In the genomic region with DNA sequence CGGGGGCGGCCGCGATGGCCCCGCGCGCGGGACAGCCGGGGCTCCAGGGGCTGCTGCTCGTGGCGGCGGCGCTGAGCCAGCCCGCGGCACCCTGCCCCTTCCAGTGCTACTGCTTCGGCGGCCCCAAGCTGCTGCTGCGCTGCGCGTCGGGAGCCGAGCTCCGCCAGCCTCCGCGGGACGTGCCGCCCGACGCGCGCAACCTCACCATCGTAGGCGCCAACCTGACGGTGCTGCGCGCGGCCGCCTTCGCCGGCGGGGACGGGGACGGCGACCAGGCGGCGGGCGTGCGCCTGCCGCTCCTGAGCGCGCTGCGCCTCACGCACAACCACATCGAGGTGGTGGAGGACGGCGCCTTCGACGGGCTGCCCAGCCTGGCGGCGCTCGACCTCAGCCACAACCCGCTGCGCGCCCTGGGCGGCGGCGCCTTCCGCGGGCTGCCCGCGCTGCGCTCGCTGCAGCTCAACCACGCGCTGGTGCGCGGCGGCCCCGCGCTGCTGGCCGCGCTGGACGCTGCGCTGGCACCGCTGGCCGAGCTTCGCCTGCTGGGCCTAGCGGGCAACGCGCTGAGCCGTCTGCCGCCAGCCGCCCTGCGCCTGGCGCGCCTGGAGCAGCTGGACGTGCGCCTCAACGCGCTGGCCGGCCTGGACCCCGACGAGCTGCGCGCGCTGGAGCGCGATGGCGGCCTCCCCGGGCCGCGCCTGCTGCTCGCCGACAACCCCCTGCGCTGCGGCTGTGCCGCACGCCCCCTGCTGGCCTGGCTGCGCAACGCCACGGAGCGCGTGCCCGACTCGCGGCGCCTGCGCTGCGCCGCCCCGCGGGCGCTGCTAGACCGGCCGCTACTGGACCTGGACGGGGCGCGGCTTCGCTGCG, we compare ENCODE assay signal across 8 cellular contexts. TPM values are rescaled to one million over a fixed set of nuclear protein-coding genes. Genes with fewer than 3 reads are reported as not detected.
DNase-seq lines count a peak whose midpoint lies in the region; ATAC-seq and TF ChIP-seq lines count a peak whose summit lies in the region.

No MANE protein-coding gene starts in this region.

- ATAC-seq in GM19035 (IDR thresholded peaks at IDR 0.05; ENCODE audit: unreplicated experiment) (peak; percentile 89), HG03354 (IDR thresholded peaks at IDR 0.05; ENCODE audit: poor library complexity, severe bottlenecking, unreplicated experiment) (peak; percentile 89)
- peak; percentile 97 for ATAC-seq in activated CD8-positive, alpha-beta memory T cell treated with anti-CD3 and anti-CD28 coated beads, Interleukin-2, amount 10 ng/mL, durations not matched to agents 7 days and 5 days

- DNase-seq in AG09309 (ENCODE audit: low read depth) = peak; percentile 18
- DNase-seq in NCI-H526 (lab: John Stamatoyannopoulos, UW) = peak; percentile 19 to 92
- peak; percentile 88 for DNase-seq in activated CD8-positive, alpha-beta memory T cell treated with anti-CD3 and anti-CD28 coated beads, Interleukin-2, amount 10 ng/mL, durations not matched to agents 7 days and 5 days
- DNase-seq in endothelial cell (ENCODE audit: low spot score) = peak; percentile 98
- peak; percentile 83 to 97 for DNase-seq in mesothelial cell of epicardium (ENCODE audit: low spot score in 2 of 2, unreplicated experiment in 2 of 2)
- peak; percentile 87 for DNase-seq in stimulated activated CD8-positive, alpha-beta memory T cell treated with anti-CD3 and anti-CD28 coated beads, Interleukin-15, amount 100 ng/mL, for 24 hours (ENCODE audit: low read depth)

- H3K27me3 Mint-ChIP-seq in activated CD8-positive, alpha-beta memory T cell treated with anti-CD3 and anti-CD28 coated beads, Interleukin-2, amount 10 ng/mL, durations not matched to agents 7 days and 5 days = peaks cover 71% of the 10 kb centered on the region
- H3K27me3 Mint-ChIP-seq in endothelial cell (ENCODE audit: unreplicated experiment) = peaks cover 23% of the 10 kb centered on the region
- peaks cover 84% of the 10 kb centered on the region for H3K27me3 Mint-ChIP-seq in mesothelial cell of epicardium (ENCODE audit: low read depth)

- peak overlapping the region; percentile 49 for H3K4me3 ChIP-seq in AG09309 (ENCODE audit: control insufficient read depth, low read depth, low read length)

- H3K9me3 Mint-ChIP-seq in activated CD8-positive, alpha-beta memory T cell treated with anti-CD3 and anti-CD28 coated beads, Interleukin-2, amount 10 ng/mL, durations not matched to agents 7 days and 5 days (ENCODE audit: low read depth) = no peaks in the 10 kb centered on the region
- no peaks in the 10 kb centered on the region for H3K9me3 Mint-ChIP-seq in endothelial cell (ENCODE audit: unreplicated experiment)
- no peaks in the 10 kb centered on the region for H3K9me3 Mint-ChIP-seq in mesothelial cell of epicardium

- H3K4me3 Mint-ChIP-seq in activated CD8-positive, alpha-beta memory T cell treated with anti-CD3 and anti-CD28 coated beads, Interleukin-2, amount 10 ng/mL, durations not matched to agents 7 days and 5 days = peak overlapping the region; percentile 63
- H3K4me3 Mint-ChIP-seq in endothelial cell (ENCODE audit: unreplicated experiment) (no peak overlapping the region), mesothelial cell of epicardium (peak overlapping the region; percentile 50)

- no peaks in the 10 kb centered on the region for H3K36me3 Mint-ChIP-seq in activated CD8-positive, alpha-beta memory T cell treated with anti-CD3 and anti-CD28 coated beads, Interleukin-2, amount 10 ng/mL, durations not matched to agents 7 days and 5 days
- peaks cover 4% of the 10 kb centered on the region for H3K36me3 Mint-ChIP-seq in endothelial cell (ENCODE audit: low read depth, unreplicated experiment)
- no peaks in the 10 kb centered on the region for H3K36me3 Mint-ChIP-seq in mesothelial cell of epicardium

- no peak overlapping the region for H3K27ac Mint-ChIP-seq in activated CD8-positive, alpha-beta memory T cell treated with anti-CD3 and anti-CD28 coated beads, Interleukin-2, amount 10 ng/mL, durations not matched to agents 7 days and 5 days
- H3K27ac Mint-ChIP-seq in endothelial cell (ENCODE audit: unreplicated experiment) (no peak overlapping the region), mesothelial cell of epicardium (no peak overlapping the region)

- CTCF ChIA-PET in activated CD8-positive, alpha-beta memory T cell treated with anti-CD3 and anti-CD28 coated beads, Interleukin-2, amount 10 ng/mL, durations not matched to agents 7 days and 5 days (lab: Charles Lee) = interaction anchor here (0.8 to 17.1 kb wide), 41 partner anchors 10 to 539 kb away, joined by 3 to 572 read pairs (median 5); a partner anchor contains a TSS

- peak; percentile 50 for TF ChIP-seq CTCF in AG09309 (IDR thresholded peaks at IDR 0.05; ENCODE audit: control insufficient read depth, insufficient read depth, low read depth, low read length, missing control alignments)
- peak; percentile 99 for TF ChIP-seq CTCF in endothelial cell (IDR thresholded peaks at IDR 0.05; ENCODE audit: unreplicated experiment)
- peak; percentile 80 for TF ChIP-seq CTCF in mesothelial cell of epicardium (IDR thresholded peaks at IDR 0.05; ENCODE audit: unreplicated experiment)

- peaks cover 9% of the 10 kb centered on the region for H3K4me1 Mint-ChIP-seq in activated CD8-positive, alpha-beta memory T cell treated with anti-CD3 and anti-CD28 coated beads, Interleukin-2, amount 10 ng/mL, durations not matched to agents 7 days and 5 days
- peaks cover 17% of the 10 kb centered on the region for H3K4me1 Mint-ChIP-seq in endothelial cell (ENCODE audit: unreplicated experiment)
- peaks cover 6% of the 10 kb centered on the region for H3K4me1 Mint-ChIP-seq in mesothelial cell of epicardium

RNA-seq across cellular contexts. Expression of a gene that starts 0.7 kb away (rescaled TPM):
- total RNA-seq in activated CD8-positive, alpha-beta memory T cell treated with anti-CD3 and anti-CD28 coated beads, Interleukin-2, amount 10 ng/mL, durations not matched to agents 7 days and 5 days = under 1 TPM; 0.07 to 0.15 TPM
- total RNA-seq in endothelial cell (ENCODE audit: unreplicated experiment) (7.0 TPM), mesothelial cell of epicardium (0.07 to 0.11 TPM (median 0.11 TPM) in 3 replicates)

Comparison
In these comparisons a context has a peak if more than half of its experiments do, and no peak if none do; other contexts are left out.
1. Peak in every context shown above with its lines: DNase-seq, ATAC-seq and H3K4me3 ChIP-seq.
2. DNase-seq: peak in every context shown above with its lines; median percentile 98 in endothelial cell; 90 in mesothelial cell of epicardium; 88 in activated CD8-positive, alpha-beta memory T cell treated with anti-CD3 and anti-CD28 coated beads, Interleukin-2, amount 10 ng/mL, durations not matched to agents 7 days and 5 days; 87 in stimulated activated CD8-positive, alpha-beta memory T cell treated with anti-CD3 and anti-CD28 coated beads, Interleukin-15, amount 100 ng/mL, for 24 hours; 56 in NCI-H526; 18 in AG09309.